Comparison of ENCODE assay signal across 10 cellular contexts in genomic region chr10:59006511-59007306, GRCh38.
DNase-seq lines count a peak whose midpoint lies in the region; ATAC-seq, FAIRE-seq and TF ChIP-seq lines count a peak whose summit lies in the region.
"Had no signal": no experiment of that assay in that cellular context is flagged by ENCODE, and none has a peak within 500 bp of the region (broad histone marks: within the 10 kb centered on the region; RNA-seq: fewer than 3 reads in every experiment).

No MANE protein-coding gene starts in this region.

- TF ChIP-seq CTCF in MCF 10A (IDR thresholded peaks at IDR 0.05; ENCODE audit: unreplicated experiment) (no peak), breast epithelium (IDR thresholded peaks at IDR 0.05) (no peak), astrocyte (IDR thresholded peaks at IDR 0.05; ENCODE audit: insufficient read depth, low read depth, low read length) (no peak), hepatocyte (IDR thresholded peaks at IDR 0.05; ENCODE audit: poor library complexity) (no peak), vagina (IDR thresholded peaks at IDR 0.05) (no peak)

- CTCF ChIA-PET in MCF 10A (lab: Yijun Ruan, JAX) = interaction anchor here (0.6 to 2.2 kb wide), 6 partner anchors 8 to 225 kb away, joined by 3 to 6 read pairs (median 4); no protein-coding TSS in a partner anchor

- H3K9me3 ChIP-seq in breast epithelium (no peaks in the 10 kb centered on the region), astrocyte (ENCODE audit: insufficient read depth, low read depth, low read length) (no peaks in the 10 kb centered on the region), hepatocyte (ENCODE audit: low read depth) (no peaks in the 10 kb centered on the region), vagina (no peaks in the 10 kb centered on the region)

- DNase-seq in MCF 10A (ENCODE audit: unreplicated experiment) = peak; percentile 67
- DNase-seq in breast epithelium (ENCODE audit: low spot score in 2 of 2) = no peak
- DNase-seq in astrocyte (ENCODE audit: low read depth) = peak; percentile 81
- no peak for DNase-seq in hepatocyte (ENCODE audit: low spot score)
- no peak for DNase-seq in vagina (ENCODE audit: extremely low spot score in 2 of 2)
- no peak for DNase-seq in inferior parietal cortex (ENCODE audit: extremely low spot score)
- DNase-seq: activated CD4-positive, alpha-beta T cell treated with anti-CD3 and anti-CD28 coated beads, Interleukin-2, amount 50 U/mL, for 48 hours had no signal

- BruUV-seq in MCF 10A (replicated peaks; lab: Mats Ljungman, UMichigan) = no TSS peak

- H3K27me3 ChIP-seq in breast epithelium (no peaks in the 10 kb centered on the region), astrocyte (ENCODE audit: insufficient read depth, low read length) (no peaks in the 10 kb centered on the region), hepatocyte (no peaks in the 10 kb centered on the region), vagina (no peaks in the 10 kb centered on the region)

- H3K4me1 ChIP-seq in breast epithelium (no peaks in the 10 kb centered on the region), astrocyte (ENCODE audit: insufficient read depth, low read length) (no peaks in the 10 kb centered on the region), hepatocyte (ENCODE audit: insufficient read depth) (peaks cover 32% of the 10 kb centered on the region), vagina (peaks cover 30% of the 10 kb centered on the region)

- peaks cover 6% of the 10 kb centered on the region for H3K36me3 Mint-ChIP-seq in MCF 10A (ENCODE audit: insufficient read depth, unreplicated experiment)
- no peaks in the 10 kb centered on the region for H3K36me3 Mint-ChIP-seq in astrocyte (ENCODE audit: low read depth, unreplicated experiment)

- H3K27ac Mint-ChIP-seq in MCF 10A (ENCODE audit: low read depth, unreplicated experiment) (peak overlapping the region; percentile 75), astrocyte (ENCODE audit: unreplicated experiment) (no peak overlapping the region)

- H3K4me3 ChIP-seq in breast epithelium (no peak overlapping the region), astrocyte (ENCODE audit: insufficient read depth, low read depth, low read length) (no peak overlapping the region), hepatocyte (no peak overlapping the region), vagina (no peak overlapping the region)

- POLR2A ChIA-PET in MCF 10A (lab: Yijun Ruan, JAX) = interaction anchor here (0.6 to 1.0 kb wide), 3 partner anchors 16 to 738 kb away, joined by 3 read pairs; partner anchors contain the start of gene CISD1

- H3K9me2 ChIP-seq in hepatocyte (replicated peaks; ENCODE audit: insufficient read depth) = no peaks in the 10 kb centered on the region

- no peak for ATAC-seq in GM21737 (IDR thresholded peaks at IDR 0.05; ENCODE audit: unreplicated experiment)
- ATAC-seq in HG03571 (IDR thresholded peaks at IDR 0.05; ENCODE audit: unreplicated experiment) = no peak

- TF ChIP-seq POLR2A in breast epithelium (IDR thresholded peaks at IDR 0.05) (no peak), vagina (IDR thresholded peaks at IDR 0.05) (no peak)

- peak; percentile 56 for FAIRE-seq in astrocyte (lab: Jason Lieb, UNC)

- H3K36me3 ChIP-seq in breast epithelium (no peaks in the 10 kb centered on the region), astrocyte (ENCODE audit: insufficient read depth, low read length) (no peaks in the 10 kb centered on the region), hepatocyte (replicated peaks; ENCODE audit: insufficient read depth, low read depth) (no peaks in the 10 kb centered on the region), vagina (no peaks in the 10 kb centered on the region)

- no peak overlapping the region for H3K27ac ChIP-seq in breast epithelium
- no peak overlapping the region for H3K27ac ChIP-seq in astrocyte (ENCODE audit: low read depth, low read length)
- H3K27ac ChIP-seq in hepatocyte = peak overlapping the region; percentile 7
- peak overlapping the region; percentile 50 for H3K27ac ChIP-seq in vagina

- WGBS in hepatocyte (ENCODE audit: low lambda C conversion rate, missing lambda C conversion rate) = 56% methylated on average over 4 of the region's 4 CpGs

- no peak overlapping the region for H3K9ac ChIP-seq in astrocyte (ENCODE audit: low read length)

- H3K4me2 ChIP-seq in astrocyte (ENCODE audit: low read length) (no peak overlapping the region), hepatocyte (no peak overlapping the region)

- H2AFZ ChIP-seq in astrocyte (ENCODE audit: low read depth, low read length) (no peak overlapping the region), hepatocyte (no peak overlapping the region)

- H3K9me3 Mint-ChIP-seq in MCF 10A (ENCODE audit: unreplicated experiment) = no peaks in the 10 kb centered on the region
- H3K9me3 Mint-ChIP-seq in astrocyte (ENCODE audit: unreplicated experiment) = no peaks in the 10 kb centered on the region
- H3K9me3 Mint-ChIP-seq: neural crest cell had no signal

- intact Hi-C loops in MCF 10A (cut with micrococcal nuclease) (no loop called here), breast epithelium (cut with DNase I; ENCODE audit: low total_unique reads) (no loop called here), vagina (cut with DNase I) (no loop called here)

- H3K27me3 Mint-ChIP-seq in MCF 10A (ENCODE audit: insufficient read depth, unreplicated experiment) = no peaks in the 10 kb centered on the region
- peaks cover 2% of the 10 kb centered on the region for H3K27me3 Mint-ChIP-seq in astrocyte (ENCODE audit: low read depth, unreplicated experiment)

- no peaks in the 10 kb centered on the region for H4K20me1 ChIP-seq in astrocyte (ENCODE audit: insufficient read depth, low read length)
- H4K20me1 ChIP-seq in hepatocyte (ENCODE audit: insufficient read depth, poor library complexity, severe bottlenecking) = no peaks in the 10 kb centered on the region

- peaks cover 7% of the 10 kb centered on the region for H3K4me1 Mint-ChIP-seq in MCF 10A (ENCODE audit: insufficient read depth, unreplicated experiment)
- H3K4me1 Mint-ChIP-seq in astrocyte (ENCODE audit: low read depth, unreplicated experiment) = peaks cover 4% of the 10 kb centered on the region

- no peaks in the 10 kb centered on the region for H3K79me2 ChIP-seq in astrocyte (ENCODE audit: insufficient read depth, low read length)
- H3K79me2 ChIP-seq in hepatocyte = no peaks in the 10 kb centered on the region

- H3K4me3 Mint-ChIP-seq in MCF 10A (ENCODE audit: unreplicated experiment) (no peak overlapping the region), astrocyte (ENCODE audit: unreplicated experiment) (no peak overlapping the region)
- H3K4me3 Mint-ChIP-seq: neural crest cell had no signal

Comparison
In these comparisons a context has a peak if more than half of its experiments do, and no peak if none do; other contexts are left out.
1. DNase-seq: peak in MCF 10A (single experiment) and astrocyte (single experiment); none in breast epithelium (0 of 2), hepatocyte (single experiment), vagina (0 of 2) and inferior parietal cortex (single experiment).
2. H3K27ac ChIP-seq: peak in hepatocyte (single experiment) and vagina (single experiment); none in breast epithelium (0 of 2) and astrocyte (single experiment).